In the genomic region with DNA sequence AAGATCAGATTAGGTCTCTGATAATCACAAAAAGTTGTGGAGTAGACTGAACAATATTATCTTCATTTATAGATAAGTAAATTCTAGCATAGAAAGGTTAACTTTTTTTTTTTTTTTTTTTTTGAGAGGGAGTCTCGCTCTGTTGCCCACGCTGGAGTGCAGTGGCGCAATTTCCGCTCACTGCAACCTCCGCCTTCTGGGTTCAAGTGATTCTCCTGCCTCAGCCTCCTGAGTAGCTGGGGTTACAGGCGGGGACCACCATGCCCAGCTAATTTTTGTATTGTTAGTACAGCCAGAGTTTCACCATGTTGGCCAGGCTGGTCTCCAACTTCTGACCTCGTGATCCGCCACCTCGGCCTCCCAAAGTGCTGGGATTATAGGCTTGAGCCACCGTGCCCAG, we compare ENCODE assay signal across 7 cellular contexts. TPM values are rescaled to one million over a fixed set of nuclear protein-coding genes. Genes with fewer than 3 reads are reported as not detected.
DNase-seq lines count a peak whose midpoint lies in the region; ATAC-seq, FAIRE-seq and TF ChIP-seq lines count a peak whose summit lies in the region.
"Not testable (repeated sequence)": the region's sequence is repeated elsewhere in the genome, so short reads cannot be mapped to it uniquely, and the experiment has no call there.

No MANE protein-coding gene starts in this region.

- in situ Hi-C loops in K562 (cut with MboI): not testable (repeated sequence)
- in situ Hi-C loops in HepG2 (cut with HindIII; ENCODE audit: extremely low pct_ligation_motif_present, low pct_unique_long_range_greater_than_20kb): loop anchor here (10.0 kb wide), 1 partner anchor 529 kb away; a partner anchor contains a TSS

- peaks cover 10% of the 10 kb centered on the region; the same call in 1 of the 2 replicates for H3F3A ChIP-seq in DOHH2 (ENCODE audit: control insufficient read depth, insufficient read depth)
- not testable (repeated sequence) for H3F3A ChIP-seq in Loucy (ENCODE audit: low read depth)

- peaks cover 51% of the 10 kb centered on the region for H3K9me3 ChIP-seq in BLaER1
- peaks cover 30% of the 10 kb centered on the region for H3K9me3 ChIP-seq in DOHH2 (ENCODE audit: control insufficient read depth, insufficient read depth, low read length)
- peaks cover 38% of the 10 kb centered on the region for H3K9me3 ChIP-seq in Loucy (ENCODE audit: insufficient read depth, low read depth, low read length)
- H3K9me3 ChIP-seq in K562 (replicated peaks; ENCODE audit: control insufficient read depth, insufficient read depth, low read depth, low read length); HepG2 (ENCODE audit: low read length); skeletal muscle satellite cell (replicated peaks; ENCODE audit: low read length): not testable (repeated sequence)

- H3K4me1 ChIP-seq in BLaER1: peaks cover 23% of the 10 kb centered on the region
- peaks cover 22% of the 10 kb centered on the region for H3K4me1 ChIP-seq in DOHH2 (ENCODE audit: control insufficient read depth, low read length)
- peaks cover 31% of the 10 kb centered on the region for H3K4me1 ChIP-seq in Loucy (ENCODE audit: insufficient read depth, low read length, poor library complexity, severe bottlenecking)
- H3K4me1 ChIP-seq in K562 (replicated peaks in 1 of 2; ENCODE audit: control insufficient read depth in 2 of 2, insufficient read depth in 2 of 2, low read length in 2 of 2): not testable (repeated sequence)
- H3K4me1 ChIP-seq in HepG2 (ENCODE audit: insufficient read depth, low read length): peaks cover 24% of the 10 kb centered on the region
- peaks cover 20% of the 10 kb centered on the region for H3K4me1 ChIP-seq in skeletal muscle satellite cell (ENCODE audit: control insufficient read depth, insufficient read depth, low read length)

- POLR2A ChIA-PET in K562 (lab: Yijun Ruan, JAX); HepG2 (lab: Yijun Ruan, JAX): not testable (repeated sequence)

- peaks cover 30% of the 10 kb centered on the region for H3K4me1 Mint-ChIP-seq in T-helper 2 cell treated with Interferon-gamma antibody and Interleukin-4, amounts not matched to agents 5 μg/mL and 100 μg/mL, for 36 hours (ENCODE audit: low read depth)

- H3K36me3 ChIP-seq in BLaER1 (peaks cover 49% of the 10 kb centered on the region), DOHH2 (ENCODE audit: control insufficient read depth, low read length) (peaks cover 69% of the 10 kb centered on the region), Loucy (ENCODE audit: insufficient read depth, low read length) (peaks cover 34% of the 10 kb centered on the region), K562 (ENCODE audit: control insufficient read depth, insufficient read depth, low read length) (peaks cover 47% of the 10 kb centered on the region)
- not testable (repeated sequence) for H3K36me3 ChIP-seq in HepG2 (replicated peaks in 1 of 2; ENCODE audit: control insufficient read depth in 1 of 2, insufficient read depth in 2 of 2, low read length in 2 of 2); skeletal muscle satellite cell (ENCODE audit: insufficient read depth, low read length)

- not testable (repeated sequence) for H3K27me3 Mint-ChIP-seq in T-helper 2 cell treated with Interferon-gamma antibody and Interleukin-4, amounts not matched to agents 5 μg/mL and 100 μg/mL, for 36 hours (ENCODE audit: low read depth)

- not testable (repeated sequence) for H3K27ac ChIP-seq in BLaER1; DOHH2 (ENCODE audit: low read depth, low read length); K562 (ENCODE audit: extremely low read depth, low read depth, low read length); HepG2 (ENCODE audit: extremely low read length, insufficient read depth, low read length)

- not testable (repeated sequence) for H3K9ac ChIP-seq in BLaER1; HepG2 (ENCODE audit: insufficient read depth, low read depth, low read length); skeletal muscle satellite cell (ENCODE audit: low read depth, low read length)
- H3K9ac ChIP-seq in Loucy (ENCODE audit: low read depth, low read length, poor library complexity, severe bottlenecking) (peak overlapping the region; percentile 93), K562 (ENCODE audit: insufficient read depth in 1 of 2, low read depth in 2 of 2, low read length in 2 of 2) (0 out of 4 replicates have a peak overlapping the region, but pooled peaks have one; percentile 7 to 96)

- FAIRE-seq in K562 (lab: Jason Lieb, UNC); HepG2 (lab: Jason Lieb, UNC): not testable (repeated sequence)

- H3K79me2 ChIP-seq in DOHH2 (ENCODE audit: control insufficient read depth, low read length) (peaks cover 96% of the 10 kb centered on the region), Loucy (ENCODE audit: insufficient read depth, low read length) (peaks cover 94% of the 10 kb centered on the region), K562 (ENCODE audit: control insufficient read depth, insufficient read depth, low read length) (peaks cover 99% of the 10 kb centered on the region), HepG2 (ENCODE audit: insufficient read depth, low read length) (peaks cover 55% of the 10 kb centered on the region)

- not testable (repeated sequence) for H3K27me3 ChIP-seq in BLaER1; DOHH2 (ENCODE audit: control insufficient read depth, low read length); Loucy (ENCODE audit: insufficient read depth, low read length, poor library complexity, severe bottlenecking); K562 (ENCODE audit: control insufficient read depth in 2 of 2, insufficient read depth in 2 of 2, low read length in 2 of 2); HepG2 (ENCODE audit: control insufficient read depth in 1 of 2, insufficient read depth in 2 of 2, low read length in 2 of 2); skeletal muscle satellite cell (ENCODE audit: control insufficient read depth, insufficient read depth, low read length)

- TF ChIP-seq RAD21 in K562 (CRISPR knock-in tag; conservative IDR thresholded peaks at IDR 0.05 in 1 of 2, IDR thresholded peaks at IDR 0.05 in 1 of 2); HepG2 (CRISPR knock-in tag; IDR thresholded peaks at IDR 0.05): not testable (repeated sequence)

- H3K27ac Mint-ChIP-seq in T-helper 2 cell treated with Interferon-gamma antibody and Interleukin-4, amounts not matched to agents 5 μg/mL and 100 μg/mL, for 36 hours: not testable (repeated sequence)

- peaks cover 58% of the 10 kb centered on the region for H3K36me3 Mint-ChIP-seq in T-helper 2 cell treated with Interferon-gamma antibody and Interleukin-4, amounts not matched to agents 5 μg/mL and 100 μg/mL, for 36 hours (ENCODE audit: low read depth)

- H3K9me2 ChIP-seq in DOHH2 (replicated peaks; ENCODE audit: control insufficient read depth, low read length); Loucy (replicated peaks; ENCODE audit: low read depth, low read length): not testable (repeated sequence)

- not testable (repeated sequence) for TF ChIP-seq CTCF in DOHH2 (IDR thresholded peaks at IDR 0.05; ENCODE audit: low read depth, low read length, poor library complexity, severe bottlenecking); Loucy (conservative IDR thresholded peaks at IDR 0.05; ENCODE audit: low read length); K562 (IDR thresholded peaks at IDR 0.05 in 2 of 3, conservative IDR thresholded peaks at IDR 0.05 in 1 of 3; ENCODE audit: insufficient read depth in 2 of 3, low read depth in 1 of 3, low read length in 3 of 3); HepG2 (CRISPR knock-in tag; IDR thresholded peaks at IDR 0.05)

- H3K4me2 ChIP-seq in BLaER1 (peak overlapping the region; percentile 76; the same call in 1 of the 2 replicates), DOHH2 (ENCODE audit: low read length) (peak overlapping the region; percentile 68), Loucy (ENCODE audit: low read depth, low read length, poor library complexity, severe bottlenecking) (peak overlapping the region; percentile 91), K562 (ENCODE audit: insufficient read depth, low read length) (0 out of 2 replicates have a peak overlapping the region, but pooled peaks have one; percentile 75), HepG2 (ENCODE audit: low read depth, low read length) (peak overlapping the region; percentile 84; the same call in 1 of the 2 replicates), skeletal muscle satellite cell (ENCODE audit: low read length) (peak overlapping the region; percentile 85)

- intact Hi-C loops in K562 (cut with micrococcal nuclease) (loop anchor here (10.0 kb wide), 3 partner anchors 341 to 719 kb away; a partner anchor contains a TSS), HepG2 (cut with micrococcal nuclease; ENCODE audit: unreplicated experiment) (loop anchor here (10.0 kb wide), 2 partner anchors 529 to 559 kb away; a partner anchor contains a TSS)

- CTCF ChIA-PET in K562 (lab: Yijun Ruan, JAX; ENCODE audit: low intra/inter-chr PET ratio); HepG2 (lab: Yijun Ruan, JAX; ENCODE audit: low intra/inter-chr PET ratio, low total read pairs): not testable (repeated sequence)

- not testable (repeated sequence) for H2AFZ ChIP-seq in Loucy (ENCODE audit: low read length); K562 (ENCODE audit: low read depth, low read length); HepG2 (ENCODE audit: low read length)

- not testable (repeated sequence) for H4K20me1 ChIP-seq in BLaER1; DOHH2 (ENCODE audit: control insufficient read depth, insufficient read depth, low read depth, low read length); K562 (replicated peaks; ENCODE audit: control insufficient read depth, insufficient read depth, low read length); HepG2 (ENCODE audit: insufficient read depth, low read length)
- H4K20me1 ChIP-seq in Loucy (ENCODE audit: insufficient read depth, low read length, poor library complexity, severe bottlenecking): peaks cover 18% of the 10 kb centered on the region

- H3K9me1 ChIP-seq in K562 (ENCODE audit: control insufficient read depth, insufficient read depth, low read length): not testable (repeated sequence)

- not testable (repeated sequence) for ATAC-seq in K562, HepG2

- not testable (repeated sequence) for TF ChIP-seq POLR2A in K562 (conservative IDR thresholded peaks at IDR 0.05); HepG2 (IDR thresholded peaks at IDR 0.05; ENCODE audit: insufficient read depth in 1 of 2, low read depth in 2 of 2, low read length in 2 of 2)

- 90% methylated on average over 8 of the region's 10 CpGs for WGBS in K562 (ENCODE audit: insufficient coverage, low coverage, missing lambda C conversion rate)
- 99% methylated on average over 10 of the region's 10 CpGs for WGBS in HepG2 (ENCODE audit: low lambda C conversion rate)

- H3K4me3 Mint-ChIP-seq in T-helper 2 cell treated with Interferon-gamma antibody and Interleukin-4, amounts not matched to agents 5 μg/mL and 100 μg/mL, for 36 hours: peak overlapping the region; percentile 89

- not testable (repeated sequence) for TF ChIP-seq EP300 in K562 (IDR thresholded peaks at IDR 0.05; ENCODE audit: low read length); HepG2 (IDR thresholded peaks at IDR 0.05; ENCODE audit: low read depth in 2 of 2, low read length in 2 of 2); HepG2 (CRISPR knock-in tag; IDR thresholded peaks at IDR 0.05; ENCODE audit: borderline replicate concordance)

- not testable (repeated sequence) for H3K4me3 ChIP-seq in BLaER1; HepG2 (replicated peaks in 1 of 3; ENCODE audit: insufficient read depth in 1 of 3, low read depth in 2 of 3, low read length in 3 of 3); skeletal muscle satellite cell (ENCODE audit: low read length)
- H3K4me3 ChIP-seq in DOHH2 (ENCODE audit: low read length) (peak overlapping the region; percentile 83), Loucy (ENCODE audit: low read length, poor library complexity, severe bottlenecking) (peak overlapping the region; percentile 99), K562 (peak overlapping the region; percentile 86; the same call in 1 of the 2 replicates)

- H3K9me3 Mint-ChIP-seq in T-helper 2 cell treated with Interferon-gamma antibody and Interleukin-4, amounts not matched to agents 5 μg/mL and 100 μg/mL, for 36 hours: peaks cover 42% of the 10 kb centered on the region

- not testable (repeated sequence) for DNase-seq in T-helper 2 cell treated with Interferon-gamma antibody and Interleukin-4, amounts not matched to agents 5 μg/mL and 100 μg/mL, for 36 hours (ENCODE audit: low spot score); K562 (ENCODE audit: extremely low read depth in 1 of 4, low spot score in 3 of 4); HepG2 (ENCODE audit: low spot score)

- not testable (repeated sequence) for BruUV-seq in K562 (replicated peaks; lab: Mats Ljungman, UMichigan); HepG2 (replicated peaks; lab: Mats Ljungman, UMichigan)

RNA-seq across cellular contexts. Expression of a gene that starts 2.8 kb away (rescaled TPM):
- total RNA-seq in K562 (2011; cell fraction: chromatin; rRNA removed; ENCODE audit: low replicate concordance): 23.2 and 75.9 TPM in 2 replicates
- total RNA-seq in K562 (2011; cell fraction: nucleolus; rRNA removed): 11.2 and 11.7 TPM in 2 replicates
- total RNA-seq in K562 (2011; cell fraction: nucleoplasm; rRNA removed): 22.0 and 43.4 TPM in 2 replicates
- total RNA-seq in K562 (2014; rRNA removed) (6.7 and 9.9 TPM in 2 replicates), K562 (2014; rRNA removed; fragmentation: Illumina TruSeq; extraction: Trizol) (28.1 and 31.1 TPM in 2 replicates), K562 (2015; rRNA removed; fragmentation: Illumina TruSeq; extraction: Trizol) (25.0 and 26.5 TPM in 2 replicates), K562 (2021) (39.6 and 43.2 TPM in 2 replicates), HepG2 (2016; rRNA removed; fragmentation: Illumina TruSeq; extraction: Trizol) (13.6 and 18.0 TPM in 2 replicates)
- polyA plus RNA-seq in K562 (2011; rRNA removed) (34.4 and 44.0 TPM in 2 replicates), K562 (2014; fragmentation: Illumina TruSeq; extraction: Trizol) (26.0 and 26.6 TPM in 2 replicates), K562 (2014; fragmentation: Nextera tagmentation; extraction: Ambion mirVana) (10 to 100 TPM; 19.0 to 25.1 TPM), K562 (2014; rRNA removed) (17.9 and 21.2 TPM in 2 replicates), HepG2 (2011; rRNA removed) (10.0 and 12.9 TPM in 2 replicates)
- 7.2 and 13.2 TPM in 2 replicates for polyA plus RNA-seq in K562 (2011; cell fraction: cytosol; rRNA removed)
- polyA plus RNA-seq in K562 (2011; cell fraction: nucleus; rRNA removed): 35.6 and 37.3 TPM in 2 replicates
- 32.7 and 45.5 TPM in 2 replicates for polyA plus RNA-seq in K562 (2012)
- polyA minus RNA-seq in K562 (2011; rRNA and poly(A)+ RNA removed): 26.6 and 29.1 TPM in 2 replicates
- polyA minus RNA-seq in K562 (2011; cell fraction: cytosol; rRNA and poly(A)+ RNA removed): 12.8 and 13.7 TPM in 2 replicates
- polyA minus RNA-seq in K562 (2011; cell fraction: nucleus; rRNA and poly(A)+ RNA removed): 35.0 and 41.9 TPM in 2 replicates
- 12.4 and 12.6 TPM in 2 replicates for total RNA-seq in HepG2 (2016; cell fraction: cytosol; rRNA removed; fragmentation: Illumina TruSeq; extraction: Trizol; ENCODE audit: low read depth)
- total RNA-seq in HepG2 (2016; cell fraction: insoluble cytoplasmic fraction; rRNA removed; fragmentation: Illumina TruSeq; extraction: Trizol): 14.4 and 16.4 TPM in 2 replicates
- total RNA-seq in HepG2 (2016; cell fraction: membrane; rRNA removed; fragmentation: Illumina TruSeq; extraction: Trizol): 12.6 and 13.3 TPM in 2 replicates
- 24.0 and 26.1 TPM in 2 replicates for total RNA-seq in HepG2 (2016; cell fraction: nucleus; rRNA removed; fragmentation: Illumina TruSeq; extraction: Trizol)
- 3.6 and 6.1 TPM in 2 replicates for polyA plus RNA-seq in HepG2 (2011; cell fraction: cytosol; rRNA removed)
- 8.1 and 10.8 TPM in 2 replicates for polyA plus RNA-seq in HepG2 (2011; cell fraction: nucleus; rRNA removed)
- 9.5 and 16.6 TPM in 2 replicates for polyA plus RNA-seq in HepG2 (2012)
- polyA plus RNA-seq in HepG2 (2016; cell fraction: cytosol; fragmentation: Illumina TruSeq; extraction: Trizol; ENCODE audit: low read depth): 0.79 and 1.2 TPM in 2 replicates
- 17.0 and 20.1 TPM in 2 replicates for polyA plus RNA-seq in HepG2 (2016; cell fraction: insoluble cytoplasmic fraction; fragmentation: Illumina TruSeq; extraction: Trizol; ENCODE audit: low read depth)
- 4.6 and 4.8 TPM in 2 replicates for polyA plus RNA-seq in HepG2 (2016; cell fraction: membrane; fragmentation: Illumina TruSeq; extraction: Trizol; ENCODE audit: low read depth)
- 34.7 and 36.6 TPM in 2 replicates for polyA plus RNA-seq in HepG2 (2016; cell fraction: nucleus; fragmentation: Illumina TruSeq; extraction: Trizol; ENCODE audit: insufficient read depth, low read depth)
- polyA minus RNA-seq in HepG2 (2011; rRNA and poly(A)+ RNA removed; ENCODE audit: low replicate concordance): 5.0 and 5.2 TPM in 2 replicates
- 5.8 and 6.3 TPM in 2 replicates for polyA minus RNA-seq in HepG2 (2011; cell fraction: cytosol; rRNA and poly(A)+ RNA removed)
- 27.1 and 28.7 TPM in 2 replicates for polyA minus RNA-seq in HepG2 (2011; cell fraction: nucleus; rRNA and poly(A)+ RNA removed)
- total RNA-seq in skeletal muscle satellite cell (2012; rRNA removed): 5.6 and 9.2 TPM in 2 replicates

RNA-seq across cellular contexts. Expression of a gene that starts 3.0 kb away (rescaled TPM):
- 49.4 and 110 TPM in 2 replicates for total RNA-seq in K562 (2011; cell fraction: chromatin; rRNA removed; ENCODE audit: low replicate concordance)
- 37.6 and 41.4 TPM in 2 replicates for total RNA-seq in K562 (2011; cell fraction: nucleolus; rRNA removed)
- total RNA-seq in K562 (2011; cell fraction: nucleoplasm; rRNA removed): 56.9 and 57.0 TPM in 2 replicates
- total RNA-seq in K562 (2014; rRNA removed): 106 and 132 TPM in 2 replicates
- total RNA-seq in K562 (2014; rRNA removed; fragmentation: Illumina TruSeq; extraction: Trizol): 134 and 156 TPM in 2 replicates
- 139 and 145 TPM in 2 replicates for total RNA-seq in K562 (2015; rRNA removed; fragmentation: Illumina TruSeq; extraction: Trizol)
- 104 and 105 TPM in 2 replicates for total RNA-seq in K562 (2021)
- 25.9 and 37.8 TPM in 2 replicates for polyA plus RNA-seq in K562 (2011; rRNA removed)
- polyA plus RNA-seq in K562 (2011; cell fraction: cytosol; rRNA removed): 9.1 and 12.5 TPM in 2 replicates
- 24.3 and 24.5 TPM in 2 replicates for polyA plus RNA-seq in K562 (2011; cell fraction: nucleus; rRNA removed)
- polyA plus RNA-seq in K562 (2012): 51.2 and 79.2 TPM in 2 replicates
- polyA plus RNA-seq in K562 (2014; fragmentation: Illumina TruSeq; extraction: Trizol): 81.5 and 106 TPM in 2 replicates
- 10 to 100 TPM; 38.4 to 43.5 TPM for polyA plus RNA-seq in K562 (2014; fragmentation: Nextera tagmentation; extraction: Ambion mirVana)
- polyA plus RNA-seq in K562 (2014; rRNA removed): 56.2 and 67.4 TPM in 2 replicates
- polyA minus RNA-seq in K562 (2011; rRNA and poly(A)+ RNA removed): 27.5 and 30.3 TPM in 2 replicates
- 20.8 and 22.8 TPM in 2 replicates for polyA minus RNA-seq in K562 (2011; cell fraction: cytosol; rRNA and poly(A)+ RNA removed)
- polyA minus RNA-seq in K562 (2011; cell fraction: nucleus; rRNA and poly(A)+ RNA removed): 63.8 and 64.0 TPM in 2 replicates
- 64.4 and 90.0 TPM in 2 replicates for total RNA-seq in HepG2 (2016; rRNA removed; fragmentation: Illumina TruSeq; extraction: Trizol)
- 10.0 and 14.0 TPM in 2 replicates for total RNA-seq in HepG2 (2016; cell fraction: cytosol; rRNA removed; fragmentation: Illumina TruSeq; extraction: Trizol; ENCODE audit: low read depth)
- 65.7 and 94.3 TPM in 2 replicates for total RNA-seq in HepG2 (2016; cell fraction: insoluble cytoplasmic fraction; rRNA removed; fragmentation: Illumina TruSeq; extraction: Trizol)
- total RNA-seq in HepG2 (2016; cell fraction: membrane; rRNA removed; fragmentation: Illumina TruSeq; extraction: Trizol): 45.8 and 47.1 TPM in 2 replicates
- 44.3 and 48.5 TPM in 2 replicates for total RNA-seq in HepG2 (2016; cell fraction: nucleus; rRNA removed; fragmentation: Illumina TruSeq; extraction: Trizol)
- 3.4 and 5.0 TPM in 2 replicates for polyA plus RNA-seq in HepG2 (2011; rRNA removed)
- polyA plus RNA-seq in HepG2 (2011; cell fraction: cytosol; rRNA removed): 2.1 and 2.5 TPM in 2 replicates
- polyA plus RNA-seq in HepG2 (2011; cell fraction: nucleus; rRNA removed): 4.2 and 4.4 TPM in 2 replicates
- polyA plus RNA-seq in HepG2 (2012): 10.6 and 19.9 TPM in 2 replicates
- polyA plus RNA-seq in HepG2 (2016; cell fraction: cytosol; fragmentation: Illumina TruSeq; extraction: Trizol; ENCODE audit: low read depth): 7.9 and 8.7 TPM in 2 replicates
- 69.8 and 79.5 TPM in 2 replicates for polyA plus RNA-seq in HepG2 (2016; cell fraction: insoluble cytoplasmic fraction; fragmentation: Illumina TruSeq; extraction: Trizol; ENCODE audit: low read depth)
- 20.8 and 20.9 TPM in 2 replicates for polyA plus RNA-seq in HepG2 (2016; cell fraction: membrane; fragmentation: Illumina TruSeq; extraction: Trizol; ENCODE audit: low read depth)
- polyA plus RNA-seq in HepG2 (2016; cell fraction: nucleus; fragmentation: Illumina TruSeq; extraction: Trizol; ENCODE audit: insufficient read depth, low read depth): 51.9 and 59.2 TPM in 2 replicates
- 4.9 and 6.2 TPM in 2 replicates for polyA minus RNA-seq in HepG2 (2011; rRNA and poly(A)+ RNA removed; ENCODE audit: low replicate concordance)
- 4.4 and 8.9 TPM in 2 replicates for polyA minus RNA-seq in HepG2 (2011; cell fraction: cytosol; rRNA and poly(A)+ RNA removed)
- polyA minus RNA-seq in HepG2 (2011; cell fraction: nucleus; rRNA and poly(A)+ RNA removed): 20.8 and 24.7 TPM in 2 replicates
- total RNA-seq in skeletal muscle satellite cell (2012; rRNA removed): 30.8 and 34.0 TPM in 2 replicates
